8 cellular contexts compared by ENCODE assay signal in genomic region chr7:128738570-128739047, GRCh38. TPM values are rescaled to one million over a fixed set of nuclear protein-coding genes. Genes with fewer than 3 reads are reported as not detected.
A peak's percentile ranks its signal among the peaks of the same experiment; 100 is the strongest.
DNase-seq lines count a peak whose midpoint lies in the region; ATAC-seq and TF ChIP-seq lines count a peak whose summit lies in the region.

No MANE protein-coding gene starts in this region.

- no peaks in the 10 kb centered on the region for H3K9me3 Mint-ChIP-seq in activated T-helper 17 cell treated with anti-CD3 and anti-CD28 coated beads, Interleukin-2, amount 50 U/mL, for 72 hours

- peaks cover 17% of the 10 kb centered on the region for H3K4me1 Mint-ChIP-seq in activated T-helper 17 cell treated with anti-CD3 and anti-CD28 coated beads, Interleukin-2, amount 50 U/mL, for 72 hours

- H3K9me3 ChIP-seq in left ventricle myocardium inferior (replicated peaks) (no peaks in the 10 kb centered on the region), skeletal muscle satellite cell (replicated peaks; ENCODE audit: low read length) (no peaks in the 10 kb centered on the region)

- peaks cover 3% of the 10 kb centered on the region for H3K27me3 Mint-ChIP-seq in activated T-helper 17 cell treated with anti-CD3 and anti-CD28 coated beads, Interleukin-2, amount 50 U/mL, for 72 hours

- H3K36me3 ChIP-seq in left ventricle myocardium inferior (no peaks in the 10 kb centered on the region), skeletal muscle satellite cell (ENCODE audit: insufficient read depth, low read length) (peaks cover 5% of the 10 kb centered on the region)

- TF ChIP-seq CTCF in left ventricle myocardium inferior (IDR thresholded peaks at IDR 0.05; ENCODE audit: borderline replicate concordance): no peak

- no peaks in the 10 kb centered on the region for H3K27me3 ChIP-seq in left ventricle myocardium inferior (ENCODE audit: low read depth)
- no peaks in the 10 kb centered on the region for H3K27me3 ChIP-seq in skeletal muscle satellite cell (ENCODE audit: control insufficient read depth, insufficient read depth, low read length)

- ATAC-seq in HG03135 (IDR thresholded peaks at IDR 0.05; ENCODE audit: unreplicated experiment): peak; percentile 12
- peak; percentile 32 for ATAC-seq in activated T-helper 17 cell treated with anti-CD3 and anti-CD28 coated beads, Interleukin-2, amount 50 U/mL, for 72 hours (replicated peaks)

- peaks cover 52% of the 10 kb centered on the region for H3K4me1 ChIP-seq in left ventricle myocardium inferior
- peaks cover 38% of the 10 kb centered on the region for H3K4me1 ChIP-seq in skeletal muscle satellite cell (ENCODE audit: control insufficient read depth, insufficient read depth, low read length)

- peak overlapping the region; percentile 97 for H3K27ac ChIP-seq in left ventricle myocardium inferior (replicated peaks)

- peak overlapping the region; percentile 93 for H3K4me3 Mint-ChIP-seq in activated T-helper 17 cell treated with anti-CD3 and anti-CD28 coated beads, Interleukin-2, amount 50 U/mL, for 72 hours

- H3K36me3 Mint-ChIP-seq in activated T-helper 17 cell treated with anti-CD3 and anti-CD28 coated beads, Interleukin-2, amount 50 U/mL, for 72 hours (ENCODE audit: low read depth): peaks cover 14% of the 10 kb centered on the region

- H3K4me2 ChIP-seq in skeletal muscle satellite cell (ENCODE audit: low read length): peak overlapping the region; percentile 93

- intact Hi-C loops in left ventricle myocardium inferior (cut with micrococcal nuclease): no loop called here

- H3K4me3 ChIP-seq in left ventricle myocardium inferior (peak overlapping the region; percentile 98), skeletal muscle satellite cell (ENCODE audit: low read length) (peak overlapping the region; percentile 98)

- peak; percentile 31 for DNase-seq in NCI-H1436 (lab: John Stamatoyannopoulos, UW)
- DNase-seq in NCI-H1436 treated with DMSO at 0.1 percent for 48 hours (lab: John Stamatoyannopoulos, UW): no peak
- no peak for DNase-seq in left ventricle myocardium inferior
- DNase-seq in stimulated activated CD4-positive, alpha-beta T cell treated with anti-CD3 and anti-CD28 coated beads, Interleukin-12 subunit alpha, Interleukin-12 subunit beta, amount 100 ng/mL, for 4 hours: no peak
- DNase-seq in retina: no peak

- H3K27ac Mint-ChIP-seq in activated T-helper 17 cell treated with anti-CD3 and anti-CD28 coated beads, Interleukin-2, amount 50 U/mL, for 72 hours: peak overlapping the region; percentile 93

- H3K9ac ChIP-seq in skeletal muscle satellite cell (ENCODE audit: low read depth, low read length): peak overlapping the region; percentile 99

RNA-seq across cellular contexts. Expression of gene CALU, which starts 0.6 kb away (rescaled TPM):
- 10 to 100 TPM; 27.5 to 41.7 TPM for total RNA-seq in activated T-helper 17 cell treated with anti-CD3 and anti-CD28 coated beads, Interleukin-2, amount 50 U/mL, for 72 hours
- 236 TPM for total RNA-seq in left ventricle myocardium inferior
- 536 and 648 TPM in 2 replicates for total RNA-seq in skeletal muscle satellite cell (2012; rRNA removed)

RNA-seq across cellular contexts. Expression of gene OPN1SW, which starts 37.0 kb away (rescaled TPM):
- not detected for total RNA-seq in activated T-helper 17 cell treated with anti-CD3 and anti-CD28 coated beads, Interleukin-2, amount 50 U/mL, for 72 hours
- not detected for total RNA-seq in left ventricle myocardium inferior
- not detected in 2 replicates for total RNA-seq in skeletal muscle satellite cell (2012; rRNA removed)

RNA-seq across cellular contexts. Expression of gene CCDC136, which starts 53.2 kb away (rescaled TPM):
- 10 to 100 TPM; 11.7 to 15.4 TPM for total RNA-seq in activated T-helper 17 cell treated with anti-CD3 and anti-CD28 coated beads, Interleukin-2, amount 50 U/mL, for 72 hours
- 8.2 TPM for total RNA-seq in left ventricle myocardium inferior
- 7.2 and 9.1 TPM in 2 replicates for total RNA-seq in skeletal muscle satellite cell (2012; rRNA removed)
